Comparison of ENCODE assay signal across 1 cellular context in genomic region chr2:239962890-239963591, GRCh38.
TF ChIP-seq lines count a peak whose summit lies in the region.

No MANE protein-coding gene starts in this region.

TF ChIP-seq in H1, 55 proteins besides CTCF, POLR2A, EP300 and RAD21 (continued from another document):
- TF ChIP-seq SUZ12 (IDR thresholded peaks at IDR 0.05; ENCODE audit: low read length): no peak
- no peak for TF ChIP-seq RNF2 (IDR thresholded peaks at IDR 0.05; ENCODE audit: borderline replicate concordance, low read depth, low read length, missing control alignments, poor library complexity, severe bottlenecking)
- no peak for TF ChIP-seq TBP (IDR thresholded peaks at IDR 0.05; ENCODE audit: low read depth, low read length)
- no peak for TF ChIP-seq CREB1 (IDR thresholded peaks at IDR 0.05)
